8 cellular contexts compared by ENCODE assay signal in the genomic region with DNA sequence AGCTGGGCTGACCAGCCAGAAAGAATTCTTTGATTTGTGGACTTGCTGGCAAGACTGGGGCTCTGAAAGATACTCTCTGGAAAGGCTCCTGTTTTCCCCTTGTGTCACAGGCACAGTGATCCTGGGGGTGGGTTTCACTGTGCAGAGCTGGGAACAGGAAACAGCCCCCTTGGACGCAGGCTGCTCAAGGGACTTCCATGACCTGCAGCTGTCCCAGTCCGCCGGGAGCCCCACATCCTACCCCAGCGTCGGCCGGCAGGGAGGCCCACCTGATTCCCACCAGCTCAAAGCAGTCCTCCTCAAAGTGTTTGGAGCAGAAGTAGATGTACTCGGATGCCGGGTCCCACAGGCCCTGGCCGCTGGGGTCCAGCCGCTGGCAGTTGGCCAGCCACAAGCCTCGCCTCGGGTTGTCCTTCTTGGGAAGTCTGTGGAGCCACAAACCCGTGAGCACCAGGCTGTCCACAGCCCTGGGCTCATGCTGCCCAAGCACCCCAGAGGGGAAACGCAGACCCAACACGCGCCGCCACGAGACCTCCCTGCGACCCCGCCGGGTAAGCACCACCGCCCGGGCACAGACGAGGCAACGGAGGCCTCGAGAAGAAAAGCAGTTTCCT. TPM values are rescaled to one million over a fixed set of nuclear protein-coding genes. Genes with fewer than 3 reads are reported as not detected.
DNase-seq lines count a peak whose midpoint lies in the region; ATAC-seq and TF ChIP-seq lines count a peak whose summit lies in the region.

No MANE protein-coding gene starts in this region.

- H3K79me2 ChIP-seq in trophoblast cell (ENCODE audit: control insufficient read depth, insufficient read depth, low read length, poor library complexity) = peaks cover 15% of the 10 kb centered on the region

- H3K4me1 ChIP-seq in SJCRH30 = peaks cover 10% of the 10 kb centered on the region
- peaks cover 18 to 48% (median 29%) of the 10 kb centered on the region in 3 donors for H3K4me1 ChIP-seq in esophagus squamous epithelium
- peaks cover 14 to 20% of the 10 kb centered on the region in 2 experiments for H3K4me1 ChIP-seq in trophoblast cell (ENCODE audit: control insufficient read depth in 1 of 2, insufficient read depth in 2 of 2, low read length in 2 of 2)

- peak overlapping the region; percentile 5 for H2BK12ac ChIP-seq in trophoblast cell (ENCODE audit: low read length)

- H3K79me1 ChIP-seq in trophoblast cell (ENCODE audit: low read length) = peaks cover 17% of the 10 kb centered on the region

- H3K27me3 ChIP-seq in SJCRH30 (no peaks in the 10 kb centered on the region), esophagus squamous epithelium (no peaks in the 10 kb centered on the region), trophoblast cell (ENCODE audit: insufficient read depth, low read length) (no peaks in the 10 kb centered on the region)

- peak overlapping the region; percentile 68 for H3K18ac ChIP-seq in trophoblast cell (ENCODE audit: low read length)

- peak overlapping the region; percentile 88 for H4K12ac ChIP-seq in trophoblast cell (ENCODE audit: low read depth, low read length)

- no peak for TF ChIP-seq CTCF in esophagus squamous epithelium (IDR thresholded peaks at IDR 0.05)

- H4K8ac ChIP-seq in trophoblast cell (ENCODE audit: low read depth, low read length) = peak overlapping the region; percentile 76

- peak overlapping the region; percentile 83 for H3K9ac ChIP-seq in trophoblast cell (ENCODE audit: low read length)

- H3K4me2 ChIP-seq in trophoblast cell (ENCODE audit: low read length) = peak overlapping the region; percentile 88

- H3K4me1 Mint-ChIP-seq in activated T-cell treated with anti-CD3 and anti-CD28 coated beads, Interleukin-2, amount 50 U/mL, for 4 hours (ENCODE audit: low read depth) = peaks cover 27% of the 10 kb centered on the region

- H4K91ac ChIP-seq in trophoblast cell (ENCODE audit: low read depth, low read length) = peak overlapping the region; percentile 78

- H3K27me3 Mint-ChIP-seq in activated T-cell treated with anti-CD3 and anti-CD28 coated beads, Interleukin-2, amount 50 U/mL, for 4 hours (ENCODE audit: low read depth) = no peaks in the 10 kb centered on the region

- H3K4me3 ChIP-seq in SJCRH30 (peak overlapping the region; percentile 90), esophagus squamous epithelium (peak overlapping the region; percentile 80 to 93 (median 84)), trophoblast cell (ENCODE audit: low read depth, low read length) (peak overlapping the region; percentile 87)

- H3K4me3 Mint-ChIP-seq in activated T-cell treated with anti-CD3 and anti-CD28 coated beads, Interleukin-2, amount 50 U/mL, for 4 hours = peak overlapping the region; percentile 92

- no peak overlapping the region for H3K23ac ChIP-seq in trophoblast cell (ENCODE audit: low read length)

- H3K36me3 ChIP-seq in SJCRH30 (peaks cover 13% of the 10 kb centered on the region), esophagus squamous epithelium (peaks cover 12 to 45% (median 23%) of the 10 kb centered on the region in 3 donors), trophoblast cell (ENCODE audit: control insufficient read depth in 1 of 2, insufficient read depth in 2 of 2, low read length in 2 of 2) (peaks cover 35 to 36% of the 10 kb centered on the region in 2 experiments)

- H2BK120ac ChIP-seq in trophoblast cell (ENCODE audit: insufficient read depth, low read length, poor library complexity) = peak overlapping the region; percentile 5

- peak overlapping the region; percentile 38 for H2AFZ ChIP-seq in trophoblast cell (ENCODE audit: insufficient read depth, low read length, poor library complexity)

- WGBS in esophagus squamous epithelium, 2 donors = no CpG with 5 or more reads among the region's 26 CpGs
- WGBS in trophoblast cell (ENCODE audit: extremely low coverage, insufficient coverage, insufficient read length) = no CpG with 5 or more reads among the region's 26 CpGs

- intact Hi-C loops in esophagus squamous epithelium (cut with DNase I) = no loop called here

- H3K9me3 ChIP-seq in SJCRH30 (replicated peaks) = no peaks in the 10 kb centered on the region
- H3K9me3 ChIP-seq in esophagus squamous epithelium = no peaks in the 10 kb centered on the region
- H3K9me3 ChIP-seq in trophoblast cell (ENCODE audit: insufficient read depth, low read depth, low read length) = no peaks in the 10 kb centered on the region

- H3K27ac ChIP-seq in SJCRH30 = peak overlapping the region; percentile 98
- peak overlapping the region; percentile 99 to 100 (median 100) for H3K27ac ChIP-seq in esophagus squamous epithelium
- peak overlapping the region; percentile 96 for H3K27ac ChIP-seq in trophoblast cell (ENCODE audit: low read depth, low read length)

- no peak for TF ChIP-seq POLR2A in esophagus squamous epithelium (IDR thresholded peaks at IDR 0.05)

- ATAC-seq in activated T-cell treated with anti-CD3 and anti-CD28 coated beads, Interleukin-2, amount 50 U/mL, for 4 hours = no peak
- no peak for ATAC-seq in HG03457 (IDR thresholded peaks at IDR 0.05; ENCODE audit: unreplicated experiment)

- peak overlapping the region; percentile 3 for H2BK5ac ChIP-seq in trophoblast cell (ENCODE audit: low read depth, low read length, poor library complexity)

- H2AK5ac ChIP-seq in trophoblast cell (ENCODE audit: low read length) = peak overlapping the region; percentile 22

- peak overlapping the region; percentile 39 for H3K4ac ChIP-seq in trophoblast cell (ENCODE audit: low read depth, low read length)

- no peak for DNase-seq in activated T-cell treated with anti-CD3 and anti-CD28 coated beads, Interleukin-2, amount 50 U/mL, for 4 hours
- DNase-seq in activated T-cell treated with anti-CD3 and anti-CD28 coated beads for 4 hours (no peak), SJCRH30 (peak in 1 of 2 experiments; percentile 47), esophagus squamous epithelium (lab: John Stamatoyannopoulos, UW) (no peak), trophoblast cell (no peak), H4 (ENCODE audit: low spot score) (no peak), activated gamma-delta T cell treated with Interleukin-2 at 50 U/mL for 16 hours (no peak)

- no peaks in the 10 kb centered on the region for H3K9me3 Mint-ChIP-seq in activated T-cell treated with anti-CD3 and anti-CD28 coated beads, Interleukin-2, amount 50 U/mL, for 4 hours

- peaks cover 5% of the 10 kb centered on the region for H3K36me3 Mint-ChIP-seq in activated T-cell treated with anti-CD3 and anti-CD28 coated beads, Interleukin-2, amount 50 U/mL, for 4 hours (ENCODE audit: insufficient read depth)

- peak overlapping the region; percentile 63 for H3K14ac ChIP-seq in trophoblast cell (ENCODE audit: low read length)

RNA-seq across cellular contexts. Expression of a gene that starts 0.8 kb away (rescaled TPM):
- total RNA-seq in activated T-cell treated with anti-CD3 and anti-CD28 coated beads, Interleukin-2, amount 50 U/mL, for 4 hours = 10 to 100 TPM; 53.6 to 55.0 (median 53.6) TPM
- 42.1 and 47.8 TPM in 2 replicates for total RNA-seq in SJCRH30 (2014; rRNA removed; shearing (Covaris generic))
- total RNA-seq in esophagus squamous epithelium = 10 to 100 TPM; 13.2 to 38.7 (median 32.0) TPM
- 16.1 and 17.0 TPM in 2 replicates for polyA plus RNA-seq in trophoblast cell (2013)
- 41.8 and 45.8 TPM in 2 replicates for total RNA-seq in H4 (2014; rRNA removed; shearing (Covaris generic))

RNA-seq across cellular contexts. Expression of a gene that starts 13.9 kb away (rescaled TPM):
- total RNA-seq in activated T-cell treated with anti-CD3 and anti-CD28 coated beads, Interleukin-2, amount 50 U/mL, for 4 hours = under 1 TPM in 1 of 3 donors, not detected in 2; 0.13 TPM
- total RNA-seq in SJCRH30 (2014; rRNA removed; shearing (Covaris generic)) = 10.0 and 11.3 TPM in 2 replicates
- under 1 TPM in 3 of 4 donors, not detected in 1; 0.18 to 0.76 (median 0.50) TPM for total RNA-seq in esophagus squamous epithelium
- polyA plus RNA-seq in trophoblast cell (2013) = 0.05 and 0.07 TPM in 2 replicates
- 2.0 and 4.0 TPM in 2 replicates for total RNA-seq in H4 (2014; rRNA removed; shearing (Covaris generic))

RNA-seq across cellular contexts. Expression of a gene that starts 19.0 kb away (rescaled TPM):
- total RNA-seq in activated T-cell treated with anti-CD3 and anti-CD28 coated beads, Interleukin-2, amount 50 U/mL, for 4 hours = 10 to 100 TPM; 82.4 to 96.6 (median 84.7) TPM
- total RNA-seq in SJCRH30 (2014; rRNA removed; shearing (Covaris generic)) = 24.5 and 39.9 TPM in 2 replicates
- 10 to 100 TPM; 15.3 to 44.4 (median 25.5) TPM for total RNA-seq in esophagus squamous epithelium
- polyA plus RNA-seq in trophoblast cell (2013) = 17.9 and 19.9 TPM in 2 replicates
- total RNA-seq in H4 (2014; rRNA removed; shearing (Covaris generic)) = 6.8 and 8.2 TPM in 2 replicates

RNA-seq across cellular contexts. Expression of a gene that starts 31.3 kb away (rescaled TPM):
- under 1 TPM in 2 of 3 donors, not detected in 1; 0.10 to 0.13 TPM for total RNA-seq in activated T-cell treated with anti-CD3 and anti-CD28 coated beads, Interleukin-2, amount 50 U/mL, for 4 hours
- total RNA-seq in SJCRH30 (2014; rRNA removed; shearing (Covaris generic)) = not detected in 2 replicates
- 10 to 100 TPM in 1 of 4 donors, 1 to 10 TPM in 3; 2.5 to 11.7 (median 4.5) TPM for total RNA-seq in esophagus squamous epithelium
- polyA plus RNA-seq in trophoblast cell (2013) = 9.1 and 11.2 TPM in 2 replicates
- total RNA-seq in H4 (2014; rRNA removed; shearing (Covaris generic)) = not detected in 2 replicates

RNA-seq across cellular contexts. Expression of a gene that starts 34.0 kb away (rescaled TPM):
- under 1 TPM; 0.30 to 0.78 (median 0.47) TPM for total RNA-seq in activated T-cell treated with anti-CD3 and anti-CD28 coated beads, Interleukin-2, amount 50 U/mL, for 4 hours
- total RNA-seq in SJCRH30 (2014; rRNA removed; shearing (Covaris generic)) = 0.20 TPM in 1 of 2 replicates, not detected in the other
- total RNA-seq in esophagus squamous epithelium = 1 to 10 TPM in 2 of 4 donors, under 1 TPM in 2; 0.30 to 1.9 (median 0.94) TPM
- polyA plus RNA-seq in trophoblast cell (2013) = 0.31 and 0.49 TPM in 2 replicates
- not detected in 2 replicates for total RNA-seq in H4 (2014; rRNA removed; shearing (Covaris generic))
